Comparison of ENCODE assay signal across 13 cellular contexts in the genomic region with DNA sequence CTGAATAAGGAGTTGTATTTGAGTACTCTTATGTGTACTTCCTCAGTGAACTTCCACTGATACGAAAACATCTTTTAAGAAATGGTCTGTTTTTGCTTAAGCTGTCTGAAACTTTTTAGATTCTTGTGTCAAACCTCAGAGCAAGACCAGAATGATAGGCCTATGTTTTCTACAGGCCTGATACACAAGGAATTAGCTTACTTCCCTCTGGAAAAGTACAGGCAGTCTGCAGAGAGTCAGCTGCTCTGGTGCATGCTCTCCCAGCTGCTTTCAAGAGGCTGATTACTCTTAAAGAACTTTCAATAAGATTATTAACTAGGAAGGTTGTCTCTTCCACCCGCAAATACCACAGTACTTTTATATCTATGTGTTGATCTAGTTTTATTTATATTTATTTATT. TPM values are rescaled to one million over a fixed set of nuclear protein-coding genes. Genes with fewer than 3 reads are reported as not detected.
DNase-seq lines count a peak whose midpoint lies in the region; ATAC-seq, FAIRE-seq and TF ChIP-seq lines count a peak whose summit lies in the region.
"Had no signal": no experiment of that assay in that cellular context is flagged by ENCODE, and none has a peak within 500 bp of the region (broad histone marks: within the 10 kb centered on the region; RNA-seq: fewer than 3 reads in every experiment).

No MANE protein-coding gene starts in this region.

- H3K4me1 ChIP-seq in HUES64 (ENCODE audit: insufficient read depth, low read length) (peaks cover 30% of the 10 kb centered on the region), HepG2 (ENCODE audit: insufficient read depth, low read length) (peaks cover 39% of the 10 kb centered on the region), spleen (peaks cover 0 to 68% (median 36%) of the 10 kb centered on the region in 6 donors), foreskin keratinocyte (peaks cover 6% of the 10 kb centered on the region)

- peak overlapping the region; percentile 59 for H3K27ac Mint-ChIP-seq in chondrocyte (ENCODE audit: unreplicated experiment)

- H3K27me3 ChIP-seq in HUES64 (ENCODE audit: insufficient read depth, low read length) (no peaks in the 10 kb centered on the region), HepG2 (ENCODE audit: control insufficient read depth in 1 of 2, insufficient read depth in 2 of 2, low read length in 2 of 2) (no peaks in the 10 kb centered on the region), spleen (replicated peaks in 1 of 7) (no peaks in the 10 kb centered on the region), foreskin keratinocyte (no peaks in the 10 kb centered on the region)

- no peak for TF ChIP-seq RAD21 in HepG2 (CRISPR knock-in tag; IDR thresholded peaks at IDR 0.05)

- 0 out of 2 replicates have a peak overlapping the region, but pooled peaks have one; percentile 26 for H3K27ac ChIP-seq in HUES64 (ENCODE audit: low read depth, low read length)
- H3K27ac ChIP-seq in HepG2 (ENCODE audit: extremely low read length, insufficient read depth, low read length): peak overlapping the region; percentile 21
- peak overlapping the region in 5 of 8 donors; percentile 16 to 75 (median 53) for H3K27ac ChIP-seq in spleen
- no peak overlapping the region for H3K27ac ChIP-seq in foreskin keratinocyte

- H3K4me3 Mint-ChIP-seq in chondrocyte (ENCODE audit: unreplicated experiment): no peak overlapping the region

- H3K4me3 ChIP-seq in HUES64 (ENCODE audit: low read length) (no peak overlapping the region), HepG2 (replicated peaks in 1 of 3; ENCODE audit: insufficient read depth in 1 of 3, low read depth in 2 of 3, low read length in 3 of 3) (no peak overlapping the region), spleen (no peak overlapping the region)
- H3K4me3 ChIP-seq: skin epidermis had no signal

- no peaks in the 10 kb centered on the region for H4K20me1 ChIP-seq in HepG2 (ENCODE audit: insufficient read depth, low read length)

- no peak overlapping the region for H2AFZ ChIP-seq in HepG2 (ENCODE audit: low read length)

- FAIRE-seq in HepG2 (lab: Jason Lieb, UNC): no peak

- no peaks in the 10 kb centered on the region for H3K27me3 Mint-ChIP-seq in chondrocyte (ENCODE audit: low read depth)

- no peak for TF ChIP-seq POLR2A in HepG2 (IDR thresholded peaks at IDR 0.05; ENCODE audit: insufficient read depth in 1 of 2, low read depth in 2 of 2, low read length in 2 of 2)
- TF ChIP-seq POLR2A in spleen (IDR thresholded peaks at IDR 0.05): no peak

- no peaks in the 10 kb centered on the region for H3K36me3 Mint-ChIP-seq in chondrocyte (ENCODE audit: low read depth)

- DNase-seq in chondrocyte (ENCODE audit: low spot score): no peak
- no peak for DNase-seq in HepG2 (ENCODE audit: low spot score)
- DNase-seq in spleen: no peak
- no peak for DNase-seq in foreskin keratinocyte
- no peak for DNase-seq in NCI-H510A treated with DMSO at 0.1 percent for 48 hours (lab: John Stamatoyannopoulos, UW)
- DNase-seq: activated CD4-positive, alpha-beta T cell treated with anti-CD3 and anti-CD28 coated beads for 4 hours; Caco-2; cortex of kidney; SHP77 had no signal

- POLR2A ChIA-PET in HepG2 (lab: Yijun Ruan, JAX): no interaction called here

- H3K9ac ChIP-seq in HUES64 (ENCODE audit: low read depth, low read length): no peak overlapping the region
- H3K9ac ChIP-seq in HepG2 (ENCODE audit: insufficient read depth, low read depth, low read length): no peak overlapping the region

- H3K9me3 Mint-ChIP-seq in chondrocyte (ENCODE audit: low read depth): no peaks in the 10 kb centered on the region

- peaks cover 40% of the 10 kb centered on the region for H3K4me1 Mint-ChIP-seq in chondrocyte (ENCODE audit: low read depth)

- peaks cover 24% of the 10 kb centered on the region for H3K79me2 ChIP-seq in HepG2 (ENCODE audit: insufficient read depth, low read length)

- 100% methylated on average over 1 of the region's 2 CpGs for WGBS in HUES64
- 93% methylated on average over 2 of the region's 2 CpGs for WGBS in HepG2 (ENCODE audit: low lambda C conversion rate)
- 55 to 73% (median 64%) methylated on average over 2 of the region's 2 CpGs for WGBS in spleen, 5 donors

- in situ Hi-C loops in HepG2 (cut with HindIII; ENCODE audit: extremely low pct_ligation_motif_present, low pct_unique_long_range_greater_than_20kb): no loop called here

- ATAC-seq in HepG2 (no peak), foreskin keratinocyte (no peak), HG02610 (IDR thresholded peaks at IDR 0.05; ENCODE audit: unreplicated experiment) (no peak), HG03175 (IDR thresholded peaks at IDR 0.05; ENCODE audit: unreplicated experiment) (no peak)

- no peak overlapping the region for H3K4me2 ChIP-seq in HepG2 (ENCODE audit: low read depth, low read length)

- TF ChIP-seq CTCF in chondrocyte (IDR thresholded peaks at IDR 0.05) (no peak), HepG2 (CRISPR knock-in tag; IDR thresholded peaks at IDR 0.05) (no peak), spleen (IDR thresholded peaks at IDR 0.05 in 8 of 11, conservative IDR thresholded peaks at IDR 0.05 in 3 of 11) (no peak), foreskin keratinocyte (conservative IDR thresholded peaks at IDR 0.05) (no peak)

- TF ChIP-seq EP300 in HepG2 (IDR thresholded peaks at IDR 0.05; ENCODE audit: low read depth in 2 of 2, low read length in 2 of 2): no peak
- no peak for TF ChIP-seq EP300 in HepG2 (CRISPR knock-in tag; IDR thresholded peaks at IDR 0.05; ENCODE audit: borderline replicate concordance)

- no peaks in the 10 kb centered on the region for H3K36me3 ChIP-seq in HUES64 (ENCODE audit: insufficient read depth, low read length)
- H3K36me3 ChIP-seq in HepG2 (replicated peaks in 1 of 2; ENCODE audit: control insufficient read depth in 1 of 2, insufficient read depth in 2 of 2, low read length in 2 of 2): no peaks in the 10 kb centered on the region; a peak in 1 of 5 replicates
- H3K36me3 ChIP-seq in spleen: peaks cover 0 to 21% (median 0%) of the 10 kb centered on the region in 6 donors

- no TSS peak for BruUV-seq in HepG2 (replicated peaks; lab: Mats Ljungman, UMichigan)

- intact Hi-C loops in HepG2 (cut with micrococcal nuclease; ENCODE audit: unreplicated experiment): no loop called here
- intact Hi-C loops in spleen (cut with DNase I; ENCODE audit: low total_unique reads): no loop called here

- no peaks in the 10 kb centered on the region for H3K9me3 ChIP-seq in HUES64 (ENCODE audit: insufficient read depth, low read depth, low read length)
- no peaks in the 10 kb centered on the region for H3K9me3 ChIP-seq in HepG2 (ENCODE audit: low read length)
- no peaks in the 10 kb centered on the region for H3K9me3 ChIP-seq in spleen
- H3K9me3 ChIP-seq: Caco-2 had no signal

- CTCF ChIA-PET in HepG2 (lab: Yijun Ruan, JAX; ENCODE audit: low intra/inter-chr PET ratio, low total read pairs): no interaction called here

TF ChIP-seq in HepG2, 621 proteins besides CTCF, POLR2A, EP300 and RAD21 (continues in another document):
- TF ChIP-seq PRPF4 (IDR thresholded peaks at IDR 0.05; ENCODE audit: low read depth, low read length, poor library complexity, severe bottlenecking): no peak
- TF ChIP-seq POGZ (CRISPR knock-in tag; IDR thresholded peaks at IDR 0.05): no peak
- no peak for TF ChIP-seq BRD4 (CRISPR knock-in tag; IDR thresholded peaks at IDR 0.05)
- TF ChIP-seq, protein P1, sequence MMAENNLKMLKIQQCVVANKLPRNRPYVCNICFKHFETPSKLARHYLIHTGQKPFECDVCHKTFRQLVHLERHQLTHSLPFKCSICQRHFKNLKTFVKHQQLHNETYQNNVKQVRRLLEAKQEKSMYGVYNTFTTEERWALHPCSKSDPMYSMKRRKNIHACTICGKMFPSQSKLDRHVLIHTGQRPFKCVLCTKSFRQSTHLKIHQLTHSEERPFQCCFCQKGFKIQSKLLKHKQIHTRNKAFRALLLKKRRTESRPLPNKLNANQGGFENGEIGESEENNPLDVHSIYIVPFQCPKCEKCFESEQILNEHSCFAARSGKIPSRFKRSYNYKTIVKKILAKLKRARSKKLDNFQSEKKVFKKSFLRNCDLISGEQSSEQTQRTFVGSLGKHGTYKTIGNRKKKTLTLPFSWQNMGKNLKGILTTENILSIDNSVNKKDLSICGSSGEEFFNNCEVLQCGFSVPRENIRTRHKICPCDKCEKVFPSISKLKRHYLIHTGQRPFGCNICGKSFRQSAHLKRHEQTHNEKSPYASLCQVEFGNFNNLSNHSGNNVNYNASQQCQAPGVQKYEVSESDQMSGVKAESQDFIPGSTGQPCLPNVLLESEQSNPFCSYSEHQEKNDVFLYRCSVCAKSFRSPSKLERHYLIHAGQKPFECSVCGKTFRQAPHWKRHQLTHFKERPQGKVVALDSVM (CRISPR knock-in tag; IDR thresholded peaks at IDR 0.05): no peak

RNA-seq across cellular contexts. Expression of gene SNX27, which starts 9.5 kb away (rescaled TPM):
- 20.9 TPM for polyA plus RNA-seq in HUES64 (2013, experiment 1 of 2)
- polyA plus RNA-seq in HUES64 (2013, experiment 2 of 2): 17.4 TPM
- total RNA-seq in chondrocyte (39.0 to 39.5 TPM (median 39.3 TPM) in 3 replicates), HepG2 (2016; rRNA removed; fragmentation: Illumina TruSeq; extraction: Trizol) (17.8 and 22.8 TPM in 2 replicates), spleen (10 to 100 TPM; 40.4 to 69.6 (median 53.5) TPM), foreskin keratinocyte (22.0 and 24.0 TPM in 2 replicates)
- 26.3 and 28.9 TPM in 2 replicates for total RNA-seq in HepG2 (2016; cell fraction: cytosol; rRNA removed; fragmentation: Illumina TruSeq; extraction: Trizol; ENCODE audit: low read depth)
- 18.5 and 19.3 TPM in 2 replicates for total RNA-seq in HepG2 (2016; cell fraction: insoluble cytoplasmic fraction; rRNA removed; fragmentation: Illumina TruSeq; extraction: Trizol)
- 12.7 and 13.8 TPM in 2 replicates for total RNA-seq in HepG2 (2016; cell fraction: membrane; rRNA removed; fragmentation: Illumina TruSeq; extraction: Trizol)
- total RNA-seq in HepG2 (2016; cell fraction: nucleus; rRNA removed; fragmentation: Illumina TruSeq; extraction: Trizol): 17.2 and 20.1 TPM in 2 replicates
- polyA plus RNA-seq in HepG2 (2011; rRNA removed) (14.4 and 14.5 TPM in 2 replicates), spleen (1 to 10 TPM; 3.1 to 9.0 (median 3.6) TPM), foreskin keratinocyte (5.5 and 6.0 TPM in 2 replicates)
- polyA plus RNA-seq in HepG2 (2011; cell fraction: cytosol; rRNA removed): 7.9 and 10.9 TPM in 2 replicates
- polyA plus RNA-seq in HepG2 (2011; cell fraction: nucleus; rRNA removed): 10.0 and 12.0 TPM in 2 replicates
- 4.5 and 5.2 TPM in 2 replicates for polyA plus RNA-seq in HepG2 (2012)
- polyA plus RNA-seq in HepG2 (2016; cell fraction: cytosol; fragmentation: Illumina TruSeq; extraction: Trizol; ENCODE audit: low read depth): 0.61 and 0.63 TPM in 2 replicates
- polyA plus RNA-seq in HepG2 (2016; cell fraction: insoluble cytoplasmic fraction; fragmentation: Illumina TruSeq; extraction: Trizol; ENCODE audit: low read depth): 11.0 and 13.2 TPM in 2 replicates
- polyA plus RNA-seq in HepG2 (2016; cell fraction: membrane; fragmentation: Illumina TruSeq; extraction: Trizol; ENCODE audit: low read depth): 1.9 and 2.3 TPM in 2 replicates
- 16.5 and 19.9 TPM in 2 replicates for polyA plus RNA-seq in HepG2 (2016; cell fraction: nucleus; fragmentation: Illumina TruSeq; extraction: Trizol; ENCODE audit: insufficient read depth, low read depth)
- polyA minus RNA-seq in HepG2 (2011; rRNA and poly(A)+ RNA removed; ENCODE audit: low replicate concordance): 22.1 and 26.3 TPM in 2 replicates
- polyA minus RNA-seq in HepG2 (2011; cell fraction: cytosol; rRNA and poly(A)+ RNA removed): 17.5 and 23.0 TPM in 2 replicates
- polyA minus RNA-seq in HepG2 (2011; cell fraction: nucleus; rRNA and poly(A)+ RNA removed): 21.8 and 26.6 TPM in 2 replicates
